In genomic region chr6:124973780-124974179, GRCh38 we compare ENCODE assay signal across 17 cellular contexts. TPM values are rescaled to one million over a fixed set of nuclear protein-coding genes. Genes with fewer than 3 reads are reported as not detected.
DNase-seq lines count a peak whose midpoint lies in the region; TF ChIP-seq lines count a peak whose summit lies in the region.
"Had no signal": no experiment of that assay in that cellular context is flagged by ENCODE, and none has a peak within 500 bp of the region (broad histone marks: within the 10 kb centered on the region; RNA-seq: fewer than 3 reads in every experiment).

No MANE protein-coding gene starts in this region.

- no peak overlapping the region for H3K14ac ChIP-seq in trophoblast cell (ENCODE audit: low read length)

- H3K4me3 ChIP-seq in endodermal cell (ENCODE audit: low read length) (no peak overlapping the region), trophoblast cell (ENCODE audit: low read depth, low read length) (no peak overlapping the region), mammary epithelial cell (replicated peaks in 1 of 3; ENCODE audit: insufficient read depth in 1 of 3, low read depth in 2 of 3, low read length in 3 of 3) (no peak overlapping the region)
- H3K4me3 ChIP-seq: GM23248 had no signal

- CTCF ChIA-PET in mammary epithelial cell (lab: Charles Lee; ENCODE audit: low non-redundant PET) = no interaction called here
- CTCF ChIA-PET in activated CD4-positive, alpha-beta memory T cell treated with anti-CD3 and anti-CD28 coated beads, Interleukin-2, amount 10 ng/mL, durations not matched to agents 7 days and 5 days (lab: Charles Lee) = no interaction called here

- no peak overlapping the region for H4K12ac ChIP-seq in trophoblast cell (ENCODE audit: low read depth, low read length)

- BruUV-seq in mammary epithelial cell (replicated peaks; lab: Mats Ljungman, UMichigan) = no TSS peak

- intact Hi-C loops in mammary epithelial cell (cut with micrococcal nuclease) = no loop called here

- H3K27ac Mint-ChIP-seq in endodermal cell = peak overlapping the region; percentile 64
- H3K27ac Mint-ChIP-seq in activated CD4-positive, alpha-beta memory T cell treated with anti-CD3 and anti-CD28 coated beads, Interleukin-2, amount 10 ng/mL, durations not matched to agents 7 days and 5 days = no peak overlapping the region
- H3K27ac Mint-ChIP-seq: CD4-positive, alpha-beta memory T cell had no signal

- no peaks in the 10 kb centered on the region for H3K4me1 Mint-ChIP-seq in endodermal cell
- no peaks in the 10 kb centered on the region for H3K4me1 Mint-ChIP-seq in activated CD4-positive, alpha-beta memory T cell treated with anti-CD3 and anti-CD28 coated beads, Interleukin-2, amount 10 ng/mL, durations not matched to agents 7 days and 5 days
- H3K4me1 Mint-ChIP-seq: CD4-positive, alpha-beta memory T cell had no signal

- peaks cover 34% of the 10 kb centered on the region for H3K36me3 Mint-ChIP-seq in endodermal cell (ENCODE audit: low read depth)
- H3K36me3 Mint-ChIP-seq in activated CD4-positive, alpha-beta memory T cell treated with anti-CD3 and anti-CD28 coated beads, Interleukin-2, amount 10 ng/mL, durations not matched to agents 7 days and 5 days (ENCODE audit: low read depth) = no peaks in the 10 kb centered on the region
- H3K36me3 Mint-ChIP-seq: CD4-positive, alpha-beta memory T cell had no signal

- DNase-seq in LHCN-M2 (ENCODE audit: low read depth) = peak; percentile 19
- peak; percentile 74 for DNase-seq in NCI-H69 (lab: John Stamatoyannopoulos, UW)
- no peak for DNase-seq in endodermal cell
- DNase-seq in trophoblast cell = no peak
- DNase-seq in HK-2 (ENCODE audit: unreplicated experiment) = no peak
- no peak for DNase-seq in mammary epithelial cell
- DNase-seq in activated CD4-positive, alpha-beta memory T cell treated with anti-CD3 and anti-CD28 coated beads, Interleukin-2, amount 10 ng/mL, durations not matched to agents 7 days and 5 days = no peak
- DNase-seq in stimulated activated CD4-positive, alpha-beta T cell treated with anti-CD3 and anti-CD28 coated beads, Interleukin-2, amount 100 ng/mL, for 48 hours = no peak
- DNase-seq: C1 segment of cervical spinal cord; Calu3; CD4-positive, alpha-beta memory T cell; COR-L47; DMS53; DMS79 treated with DMSO at 0.1 percent for 48 hours; GM23248; H7; HCEC 1CT had no signal

- H3K4me3 Mint-ChIP-seq in endodermal cell = no peak overlapping the region
- no peak overlapping the region for H3K4me3 Mint-ChIP-seq in activated CD4-positive, alpha-beta memory T cell treated with anti-CD3 and anti-CD28 coated beads, Interleukin-2, amount 10 ng/mL, durations not matched to agents 7 days and 5 days
- H3K4me3 Mint-ChIP-seq: CD4-positive, alpha-beta memory T cell had no signal

- H3K9me3 ChIP-seq in endodermal cell (ENCODE audit: control insufficient read depth, low read length) (peaks cover 16% of the 10 kb centered on the region), trophoblast cell (ENCODE audit: insufficient read depth, low read depth, low read length) (peaks cover 6% of the 10 kb centered on the region), mammary epithelial cell (replicated peaks; ENCODE audit: insufficient read depth, low read length) (peaks cover 7% of the 10 kb centered on the region)

- H3K9me3 Mint-ChIP-seq in endodermal cell = peaks cover 11% of the 10 kb centered on the region
- H3K9me3 Mint-ChIP-seq in activated CD4-positive, alpha-beta memory T cell treated with anti-CD3 and anti-CD28 coated beads, Interleukin-2, amount 10 ng/mL, durations not matched to agents 7 days and 5 days = peaks cover 2% of the 10 kb centered on the region
- H3K9me3 Mint-ChIP-seq: CD4-positive, alpha-beta memory T cell had no signal

- TF ChIP-seq CTCF in endodermal cell (conservative IDR thresholded peaks at IDR 0.05) = no peak
- TF ChIP-seq CTCF in mammary epithelial cell (conservative IDR thresholded peaks at IDR 0.05 in 1 of 2, IDR thresholded peaks at IDR 0.05 in 1 of 2; ENCODE audit: extremely low read depth in 1 of 2, insufficient read depth in 1 of 2, low read depth in 1 of 2, low read length in 2 of 2) = no peak

- POLR2A ChIA-PET in activated CD4-positive, alpha-beta memory T cell treated with anti-CD3 and anti-CD28 coated beads, Interleukin-2, amount 10 ng/mL, durations not matched to agents 7 days and 5 days (lab: Charles Lee) = no interaction called here

- H3K27me3 Mint-ChIP-seq in endodermal cell (ENCODE audit: insufficient read depth) = no peaks in the 10 kb centered on the region
- H3K27me3 Mint-ChIP-seq in activated CD4-positive, alpha-beta memory T cell treated with anti-CD3 and anti-CD28 coated beads, Interleukin-2, amount 10 ng/mL, durations not matched to agents 7 days and 5 days = no peaks in the 10 kb centered on the region

- H3K27ac ChIP-seq in endodermal cell (ENCODE audit: low read depth, low read length) (no peak overlapping the region), trophoblast cell (ENCODE audit: low read depth, low read length) (no peak overlapping the region), mammary epithelial cell (ENCODE audit: insufficient read depth, low read depth, low read length) (no peak overlapping the region)
- H3K27ac ChIP-seq: GM23248 had no signal

- no peaks in the 10 kb centered on the region for H3K4me1 ChIP-seq in endodermal cell (ENCODE audit: control insufficient read depth, insufficient read depth, low read length)
- peaks cover 9 to 10% of the 10 kb centered on the region in 2 experiments for H3K4me1 ChIP-seq in trophoblast cell (ENCODE audit: control insufficient read depth in 1 of 2, insufficient read depth in 2 of 2, low read length in 2 of 2)
- H3K4me1 ChIP-seq in mammary epithelial cell (ENCODE audit: insufficient read depth, low read length) = peaks cover 24% of the 10 kb centered on the region

- peak overlapping the region; percentile 99 for H3K4ac ChIP-seq in trophoblast cell (ENCODE audit: low read depth, low read length)

- H3K23ac ChIP-seq in trophoblast cell (ENCODE audit: low read length) = no peak overlapping the region

- no peaks in the 10 kb centered on the region for H3K27me3 ChIP-seq in endodermal cell (ENCODE audit: control insufficient read depth, insufficient read depth, low read length, poor library complexity, severe bottlenecking)
- H3K27me3 ChIP-seq in trophoblast cell (ENCODE audit: insufficient read depth, low read length) = no peaks in the 10 kb centered on the region
- no peaks in the 10 kb centered on the region for H3K27me3 ChIP-seq in mammary epithelial cell (ENCODE audit: insufficient read depth, low read length)

- in situ Hi-C loops in mammary epithelial cell (cut with MboI; ENCODE audit: low sequenced_read_pairs in 2 of 2) = no loop called here

- H3K79me2 ChIP-seq in trophoblast cell (ENCODE audit: control insufficient read depth, insufficient read depth, low read length, poor library complexity) = peaks cover 12% of the 10 kb centered on the region
- H3K79me2 ChIP-seq in mammary epithelial cell (ENCODE audit: insufficient read depth, low read length) = peaks cover 95% of the 10 kb centered on the region

- no peak overlapping the region for H4K91ac ChIP-seq in trophoblast cell (ENCODE audit: low read depth, low read length)

- WGBS in endodermal cell (ENCODE audit: insufficient coverage in 1 of 2, insufficient read length in 1 of 2), 2 experiments = 91 to 97% methylated on average over 6 of the region's 6 CpGs
- WGBS in trophoblast cell (ENCODE audit: extremely low coverage, insufficient coverage, insufficient read length) = no CpG with 5 or more reads among the region's 6 CpGs
- 98% methylated on average over 6 of the region's 6 CpGs for WGBS in mammary epithelial cell (ENCODE audit: low coverage, missing lambda C conversion rate)

- no peaks in the 10 kb centered on the region for H4K20me1 ChIP-seq in mammary epithelial cell (ENCODE audit: insufficient read depth, low read length)

- H2BK5ac ChIP-seq in trophoblast cell (ENCODE audit: low read depth, low read length, poor library complexity) = no peak overlapping the region

- no peak overlapping the region for H2AK5ac ChIP-seq in trophoblast cell (ENCODE audit: low read length)

- no peak overlapping the region for H2BK12ac ChIP-seq in trophoblast cell (ENCODE audit: low read length)

- peaks cover 3% of the 10 kb centered on the region for H3K79me1 ChIP-seq in trophoblast cell (ENCODE audit: low read length)

- no peak overlapping the region for H2BK120ac ChIP-seq in trophoblast cell (ENCODE audit: insufficient read depth, low read length, poor library complexity)

- H4K8ac ChIP-seq in trophoblast cell (ENCODE audit: low read depth, low read length) = peak overlapping the region; percentile 4

- H3K4me2 ChIP-seq in trophoblast cell (ENCODE audit: low read length) (no peak overlapping the region), mammary epithelial cell (ENCODE audit: insufficient read depth, low read depth, low read length) (no peak overlapping the region)

- dilution Hi-C loops in mammary epithelial cell (cut with HindIII; ENCODE audit: low sequenced_read_pairs) = loop anchor here (25.0 kb wide), 1 partner anchor 139 kb away; no protein-coding TSS in a partner anchor

- H2AFZ ChIP-seq in trophoblast cell (ENCODE audit: insufficient read depth, low read length, poor library complexity) (no peak overlapping the region), mammary epithelial cell (ENCODE audit: low read depth, low read length) (no peak overlapping the region)
- H2AFZ ChIP-seq: GM23248 had no signal

- H3K36me3 ChIP-seq in endodermal cell (ENCODE audit: control insufficient read depth, insufficient read depth, low read length) (peaks cover 21% of the 10 kb centered on the region), trophoblast cell (ENCODE audit: control insufficient read depth in 1 of 2, insufficient read depth in 2 of 2, low read length in 2 of 2) (peaks cover 14 to 20% of the 10 kb centered on the region in 2 experiments), mammary epithelial cell (ENCODE audit: insufficient read depth, low read length) (peaks cover 29% of the 10 kb centered on the region)

- H3K9ac ChIP-seq in endodermal cell (ENCODE audit: extremely low read depth, low read length, poor library complexity, severe bottlenecking) = no peak overlapping the region
- no peak overlapping the region for H3K9ac ChIP-seq in trophoblast cell (ENCODE audit: low read length)
- no peak overlapping the region for H3K9ac ChIP-seq in mammary epithelial cell (ENCODE audit: insufficient read depth, low read length)
- H3K9ac ChIP-seq: GM23248 had no signal

- H3K18ac ChIP-seq in trophoblast cell (ENCODE audit: low read length) = peak overlapping the region; percentile 17

RNA-seq across cellular contexts. Expression of gene RNF217, which starts 11.5 kb away (rescaled TPM):
- total RNA-seq in LHCN-M2 (2014; rRNA removed) (10.5 and 11.3 TPM in 2 replicates), endodermal cell (10 to 100 TPM; 24.0 to 28.1 TPM), mammary epithelial cell (100 to 1,000 TPM in 1 of 2 donors, 10 to 100 TPM in 1; 53.9 to 103 TPM)
- 7.6 TPM for polyA plus RNA-seq in LHCN-M2 (2012)
- polyA plus RNA-seq in endodermal cell (2013, experiment 1 of 2) = 5.8 TPM
- 4.8 TPM for polyA plus RNA-seq in endodermal cell (2013, experiment 2 of 2)
- polyA plus RNA-seq in trophoblast cell (2013) = 43.5 and 44.6 TPM in 2 replicates
- 25.5 TPM for polyA plus RNA-seq in mammary epithelial cell
- polyA minus RNA-seq in mammary epithelial cell = 54.8 TPM
- 1 to 10 TPM; 1.1 to 2.0 TPM for total RNA-seq in activated CD4-positive, alpha-beta memory T cell treated with anti-CD3 and anti-CD28 coated beads, Interleukin-2, amount 10 ng/mL, durations not matched to agents 7 days and 5 days

Comparison
In these comparisons a context has a peak if more than half of its experiments do, and no peak if none do; other contexts are left out.
1. DNase-seq: peak in LHCN-M2 (single experiment) and NCI-H69 (single experiment); none in endodermal cell (single experiment), trophoblast cell (0 of 2), HK-2 (single experiment), mammary epithelial cell (single experiment), activated CD4-positive, alpha-beta memory T cell treated with anti-CD3 and anti-CD28 coated beads, Interleukin-2, amount 10 ng/mL, durations not matched to agents 7 days and 5 days (single experiment) and stimulated activated CD4-positive, alpha-beta T cell treated with anti-CD3 and anti-CD28 coated beads, Interleukin-2, amount 100 ng/mL, for 48 hours (0 of 2).